Comparison of ENCODE assay signal across 13 cellular contexts in genomic region chrX:9940397-9940796, GRCh38. TPM values are rescaled to one million over a fixed set of nuclear protein-coding genes. Genes with fewer than 3 reads are reported as not detected.
DNase-seq lines count a peak whose midpoint lies in the region; ATAC-seq and TF ChIP-seq lines count a peak whose summit lies in the region.
"Had no signal": no experiment of that assay in that cellular context is flagged by ENCODE, and none has a peak within 500 bp of the region (broad histone marks: within the 10 kb centered on the region; RNA-seq: fewer than 3 reads in every experiment).

No MANE protein-coding gene starts in this region.

- CTCF ChIA-PET in RWPE1 (lab: Yijun Ruan, JAX), result no interaction called here

- no peak overlapping the region for H3K4me3 ChIP-seq in fibroblast of lung (replicated peaks in 1 of 4; ENCODE audit: control extremely low read depth in 1 of 4, insufficient read depth in 1 of 4, low read depth in 3 of 4, low read length in 4 of 4)
- H3K4me3 ChIP-seq: SJSA1 had no signal

- no peak for ATAC-seq in stimulated activated memory B cell treated with anti-CD40 and anti-IgM and Interleukin-4, amounts not matched to agents 10 μg/mL and 1 μg/mL and 100 μg/mL, for 72 hours
- ATAC-seq in GM19397 (IDR thresholded peaks at IDR 0.05; ENCODE audit: unreplicated experiment) (no peak), SK-N-SH treated with all-trans-retinoic acid at 6 μM for 48 hours (no peak), GM21526 (IDR thresholded peaks at IDR 0.05; ENCODE audit: low FRiP score, unreplicated experiment) (no peak)
- ATAC-seq: left ventricle myocardium superior had no signal

- POLR2A ChIA-PET in RWPE1 (lab: Yijun Ruan, JAX; ENCODE audit: low non-redundant PET), result no interaction called here

- peak; percentile 6 for DNase-seq in NK-92 treated with Interleukin-12 subunit alpha and Interleukin-12 subunit beta, amount 100 ng/mL, for 24 hours (lab: John Stamatoyannopoulos, UW)
- DNase-seq in NK-92 (lab: John Stamatoyannopoulos, UW; ENCODE audit: unreplicated experiment) (no peak), RWPE1 (ENCODE audit: low spot score) (peak; percentile 77), fibroblast of lung (ENCODE audit: low read depth in 2 of 2) (peak; percentile 60 to 94)
- DNase-seq: activated CD4-positive, alpha-beta T cell treated with anti-CD3 and anti-CD28 coated beads for 48 hours; activated naive CD4-positive, alpha-beta T cell treated with anti-CD3 and anti-CD28 coated beads, Interleukin-2, amount 10 ng/mL, durations not matched to agents 7 days and 5 days; left ventricle myocardium superior; NCI-H2081 treated with DMSO at 0.1 percent for 48 hours had no signal

- H3K27me3 ChIP-seq in fibroblast of lung (ENCODE audit: control insufficient read depth, insufficient read depth, low read length), result no peaks in the 10 kb centered on the region
- H3K27me3 ChIP-seq: SJSA1 had no signal

- H3K36me3 Mint-ChIP-seq in stimulated activated memory B cell treated with anti-CD40 and anti-IgM and Interleukin-4, amounts not matched to agents 10 μg/mL and 1 μg/mL and 100 μg/mL, for 72 hours, result no peaks in the 10 kb centered on the region
- H3K36me3 Mint-ChIP-seq: activated naive CD4-positive, alpha-beta T cell treated with anti-CD3 and anti-CD28 coated beads, Interleukin-2, amount 10 ng/mL, durations not matched to agents 7 days and 5 days had no signal

- H3K27ac Mint-ChIP-seq in stimulated activated memory B cell treated with anti-CD40 and anti-IgM and Interleukin-4, amounts not matched to agents 10 μg/mL and 1 μg/mL and 100 μg/mL, for 72 hours, result peak overlapping the region; percentile 85
- H3K27ac Mint-ChIP-seq: activated naive CD4-positive, alpha-beta T cell treated with anti-CD3 and anti-CD28 coated beads, Interleukin-2, amount 10 ng/mL, durations not matched to agents 7 days and 5 days had no signal

- no peaks in the 10 kb centered on the region for H3K36me3 ChIP-seq in fibroblast of lung (ENCODE audit: control insufficient read depth, insufficient read depth, low read length)
- H3K36me3 ChIP-seq: SJSA1 had no signal

- H4K20me1 ChIP-seq in fibroblast of lung (ENCODE audit: control insufficient read depth, extremely low read depth, insufficient read depth, low read length), result no peaks in the 10 kb centered on the region

- no peak overlapping the region for H2AFZ ChIP-seq in fibroblast of lung (ENCODE audit: low read length)

- no peak overlapping the region for H3K4me3 Mint-ChIP-seq in stimulated activated memory B cell treated with anti-CD40 and anti-IgM and Interleukin-4, amounts not matched to agents 10 μg/mL and 1 μg/mL and 100 μg/mL, for 72 hours
- H3K4me3 Mint-ChIP-seq: activated naive CD4-positive, alpha-beta T cell treated with anti-CD3 and anti-CD28 coated beads, Interleukin-2, amount 10 ng/mL, durations not matched to agents 7 days and 5 days had no signal

- no peaks in the 10 kb centered on the region for H3K79me2 ChIP-seq in fibroblast of lung (ENCODE audit: control insufficient read depth, insufficient read depth, low read length)

- no peaks in the 10 kb centered on the region for H3K9me3 ChIP-seq in fibroblast of lung (ENCODE audit: control insufficient read depth, insufficient read depth, low read depth, low read length)
- H3K9me3 ChIP-seq: SJSA1 had no signal

- H3K27me3 Mint-ChIP-seq in stimulated activated memory B cell treated with anti-CD40 and anti-IgM and Interleukin-4, amounts not matched to agents 10 μg/mL and 1 μg/mL and 100 μg/mL, for 72 hours, result no peaks in the 10 kb centered on the region

- no peaks in the 10 kb centered on the region for H3K4me1 ChIP-seq in fibroblast of lung (ENCODE audit: control insufficient read depth, extremely low read depth, insufficient read depth, low read length)
- H3K4me1 ChIP-seq: SJSA1 had no signal

- H3K9ac ChIP-seq in fibroblast of lung (ENCODE audit: insufficient read depth, low read length), result no peak overlapping the region

- no peak overlapping the region for H3K4me2 ChIP-seq in fibroblast of lung (ENCODE audit: extremely low read depth, insufficient read depth, low read length)

- H3K9me3 Mint-ChIP-seq in stimulated activated memory B cell treated with anti-CD40 and anti-IgM and Interleukin-4, amounts not matched to agents 10 μg/mL and 1 μg/mL and 100 μg/mL, for 72 hours, result peaks cover 3% of the 10 kb centered on the region
- H3K9me3 Mint-ChIP-seq: activated naive CD4-positive, alpha-beta T cell treated with anti-CD3 and anti-CD28 coated beads, Interleukin-2, amount 10 ng/mL, durations not matched to agents 7 days and 5 days had no signal

- TF ChIP-seq CTCF in RWPE1 (conservative IDR thresholded peaks at IDR 0.05; ENCODE audit: low read depth), result no peak
- no peak for TF ChIP-seq CTCF in fibroblast of lung (conservative IDR thresholded peaks at IDR 0.05 in 1 of 2, IDR thresholded peaks at IDR 0.05 in 1 of 2; ENCODE audit: low read depth in 1 of 2, low read length in 2 of 2)

- H3K27ac ChIP-seq in RWPE1, result peak overlapping the region; percentile 25; the same call in 1 of the 2 replicates
- no peak overlapping the region for H3K27ac ChIP-seq in fibroblast of lung (ENCODE audit: insufficient read depth, low read length)
- H3K27ac ChIP-seq: SJSA1 had no signal

- peaks cover 23% of the 10 kb centered on the region for H3K4me1 Mint-ChIP-seq in stimulated activated memory B cell treated with anti-CD40 and anti-IgM and Interleukin-4, amounts not matched to agents 10 μg/mL and 1 μg/mL and 100 μg/mL, for 72 hours

TF ChIP-seq in SK-N-SH treated with all-trans-retinoic acid at 6 μM for 48 hours, 23 proteins besides CTCF, POLR2A, EP300 and RAD21:
- TF ChIP-seq TOX (CRISPR knock-in tag; IDR thresholded peaks at IDR 0.05; ENCODE audit: borderline replicate concordance), result no peak
- TF ChIP-seq CREB5 (CRISPR knock-in tag; IDR thresholded peaks at IDR 0.05; ENCODE audit: low read depth), result no peak
- no peak for TF ChIP-seq SNAI2 (CRISPR knock-in tag; IDR thresholded peaks at IDR 0.05)

RNA-seq across cellular contexts. Expression of gene CLDN34, which starts 26.8 kb away (rescaled TPM):
- not detected in 2 replicates for total RNA-seq in fibroblast of lung
- polyA plus RNA-seq in fibroblast of lung, result not detected in 2 replicates
- 0.14 TPM in 1 of 2 replicates, not detected in the other for polyA plus RNA-seq in fibroblast of lung (2012)
- not detected in 2 replicates for polyA minus RNA-seq in fibroblast of lung (ENCODE audit: low replicate concordance)
- total RNA-seq: left ventricle myocardium superior, SJSA1 had no signal
